ENCODE assay signal across 30 cellular contexts in genomic region chr10:113876461-113876860, GRCh38.
"Had no signal": no experiment of that assay in that cellular context is flagged by ENCODE, and none has a peak within 500 bp of the region (broad histone marks: within the 10 kb centered on the region; RNA-seq: fewer than 3 reads in every experiment).

No MANE protein-coding gene starts in this region.

- H3K9ac ChIP-seq: parathyroid adenoma had no signal

- H3K79me2 ChIP-seq: parathyroid adenoma had no signal

- DNase-seq: naive thymus-derived CD8-positive, alpha-beta T cell; nephron progenitor cell; nucleus accumbens; ovary; posterior cingulate gyrus; psoas muscle; right cardiac atrium; right lobe of liver; sigmoid colon; small intestine; stimulated activated CD4-positive, alpha-beta T cell treated with anti-CD3 and anti-CD28 coated beads, Interleukin-15, amount 100 ng/mL, for 24 hours; stimulated activated CD4-positive, alpha-beta T cell treated with anti-CD3 and anti-CD28 coated beads, Interleukin-2, amount 100 ng/mL, for 24 hours; stimulated activated CD4-positive, alpha-beta T cell treated with anti-CD3 and anti-CD28 coated beads, Interleukin-2, amount 100 ng/mL, for 48 hours; stimulated activated CD4-positive, alpha-beta T cell treated with anti-CD3 and anti-CD28 coated beads, Interleukin-4, amount 100 ng/mL, for 24 hours; stimulated activated naive B cell treated with anti-CD40 and anti-IgM and Interleukin-4, amounts not matched to agents 10 μg/mL and 1 μg/mL and 100 μg/mL, for 72 hours; stimulated activated naive CD4-positive, alpha-beta T cell treated with Interleukin-2 at 50 U/mL for 16 hours; stomach; testis; tibial artery; transverse colon; upper lobe of right lung; uterus had no signal

- H3K9me3 ChIP-seq: neutrophil, ovary, right lobe of liver, sigmoid colon, testis, upper lobe of right lung, uterus had no signal

- H2AFZ ChIP-seq: parathyroid adenoma had no signal

- H3K36me3 ChIP-seq: ovary, uterus had no signal

- H3K4me3 Mint-ChIP-seq: naive thymus-derived CD8-positive, alpha-beta T cell; natural killer cell treated with Interleukin-12 subunit alpha and Interleukin-12 subunit beta and Interleukin-15 and Interleukin-18, amount 100 ng/mL, for 72 hours; nephron progenitor cell; neural crest cell; stimulated activated effector memory CD8-positive, alpha-beta T cell treated with anti-CD3 and anti-CD28 coated beads, Interleukin-12 subunit alpha, Interleukin-12 subunit beta, amount 100 ng/mL, for 72 hours; stimulated activated naive B cell treated with anti-CD40 and anti-IgM and Interleukin-4, amounts not matched to agents 10 μg/mL and 1 μg/mL and 100 μg/mL, for 72 hours; stimulated activated naive CD8-positive, alpha-beta T cell treated with anti-CD3 and anti-CD28 coated beads, Interleukin-15, Interleukin-2, amounts not matched to agents 100 ng/mL and 50 ng/mL, for 24 hours; type B pancreatic cell had no signal

- H3K4me1 ChIP-seq: parathyroid adenoma, psoas muscle, right lobe of liver, sigmoid colon, tibial artery, transverse colon, upper lobe of right lung, uterus had no signal

- H3K27me3 Mint-ChIP-seq: naive thymus-derived CD8-positive, alpha-beta T cell; natural killer cell treated with Interleukin-12 subunit alpha and Interleukin-12 subunit beta and Interleukin-15 and Interleukin-18, amount 100 ng/mL, for 72 hours; progenitor cell of endocrine pancreas; stimulated activated naive B cell treated with anti-CD40 and anti-IgM and Interleukin-4, amounts not matched to agents 10 μg/mL and 1 μg/mL and 100 μg/mL, for 72 hours; stimulated activated naive CD8-positive, alpha-beta T cell treated with anti-CD3 and anti-CD28 coated beads, Interleukin-15, Interleukin-2, amounts not matched to agents 100 ng/mL and 50 ng/mL, for 24 hours; type B pancreatic cell had no signal

- H3K4me3 ChIP-seq: ovary, psoas muscle, right lobe of liver, sigmoid colon, stomach, testis, tibial artery, transverse colon, upper lobe of right lung, uterus had no signal

- H3K27ac Mint-ChIP-seq: naive thymus-derived CD8-positive, alpha-beta T cell; natural killer cell treated with Interleukin-12 subunit alpha and Interleukin-12 subunit beta and Interleukin-15 and Interleukin-18, amount 100 ng/mL, for 72 hours; nephron progenitor cell; progenitor cell of endocrine pancreas; stimulated activated effector memory CD8-positive, alpha-beta T cell treated with anti-CD3 and anti-CD28 coated beads, Interleukin-12 subunit alpha, Interleukin-12 subunit beta, amount 100 ng/mL, for 72 hours; stimulated activated naive B cell treated with anti-CD40 and anti-IgM and Interleukin-4, amounts not matched to agents 10 μg/mL and 1 μg/mL and 100 μg/mL, for 72 hours; stimulated activated naive CD8-positive, alpha-beta T cell treated with anti-CD3 and anti-CD28 coated beads, Interleukin-15, Interleukin-2, amounts not matched to agents 100 ng/mL and 50 ng/mL, for 24 hours; type B pancreatic cell had no signal

- H3K4me1 Mint-ChIP-seq: nephron progenitor cell had no signal

- H3K9me3 Mint-ChIP-seq: stimulated activated naive B cell treated with anti-CD40 and anti-IgM and Interleukin-4, amounts not matched to agents 10 μg/mL and 1 μg/mL and 100 μg/mL, for 72 hours; type B pancreatic cell had no signal

- H3K27me3 ChIP-seq: neutrophil, ovary, right lobe of liver, sigmoid colon, stomach, testis, tibial artery, transverse colon, upper lobe of right lung, uterus had no signal

- H3K27ac ChIP-seq: neutrophil, ovary, parathyroid adenoma, psoas muscle, right lobe of liver, sigmoid colon, stomach, testis, tibial artery, transverse colon, upper lobe of right lung, uterus had no signal
